Comparison of ENCODE assay signal across 8 cellular contexts in genomic region chr5:173283318-173284288, GRCh38. TPM values are rescaled to one million over a fixed set of nuclear protein-coding genes. Genes with fewer than 3 reads are reported as not detected.
DNase-seq lines count a peak whose midpoint lies in the region; ATAC-seq and TF ChIP-seq lines count a peak whose summit lies in the region.

No MANE protein-coding gene starts in this region.

- H3K9me3 ChIP-seq in SJCRH30 (replicated peaks) (no peaks in the 10 kb centered on the region), prostate gland (no peaks in the 10 kb centered on the region), aorta (ENCODE audit: control insufficient read depth, low read length) (no peaks in the 10 kb centered on the region)

- H3K4me3 ChIP-seq in SJCRH30: peak overlapping the region; percentile 56
- peak overlapping the region in 1 of 2 donors; percentile 13 for H3K4me3 ChIP-seq in prostate gland
- no peak overlapping the region for H3K4me3 ChIP-seq in aorta (ENCODE audit: low read length in 2 of 2)

- peak; percentile 89 for ATAC-seq in GM21576 (IDR thresholded peaks at IDR 0.05; ENCODE audit: unreplicated experiment)
- ATAC-seq in aorta (ENCODE audit: low FRiP score): peak; percentile 83

- peak; percentile 95 for DNase-seq in DMS53 (lab: John Stamatoyannopoulos, UW)
- DNase-seq in HuH-7 (ENCODE audit: low spot score): peak; percentile 65
- DNase-seq in SJCRH30: peak; percentile 80 to 85
- peak; percentile 64 for DNase-seq in activated naive CD4-positive, alpha-beta T cell treated with Interleukin-2 at 50 U/mL for 16 hours
- peak; percentile 86 for DNase-seq in glomerular visceral epithelial cell (ENCODE audit: extremely low spot score)
- peak; percentile 65 for DNase-seq in prostate gland (ENCODE audit: low spot score)
- peak; percentile 78 to 88 for DNase-seq in aorta

- no peak for TF ChIP-seq POLR2A in prostate gland (IDR thresholded peaks at IDR 0.05)

- H3K36me3 ChIP-seq in SJCRH30 (no peaks in the 10 kb centered on the region), prostate gland (no peaks in the 10 kb centered on the region), aorta (ENCODE audit: control insufficient read depth in 1 of 2, insufficient read depth in 2 of 2, low read length in 1 of 2) (no peaks in the 10 kb centered on the region)

- H3K27ac ChIP-seq in SJCRH30 (peak overlapping the region; percentile 27; the same call in 1 of the 2 replicates), prostate gland (no peak overlapping the region), aorta (ENCODE audit: low read depth in 1 of 2, low read length in 2 of 2) (no peak overlapping the region)

- H3K27me3 ChIP-seq in SJCRH30: no peaks in the 10 kb centered on the region
- H3K27me3 ChIP-seq in prostate gland (replicated peaks; ENCODE audit: insufficient read depth): no peaks in the 10 kb centered on the region
- H3K27me3 ChIP-seq in aorta (ENCODE audit: control insufficient read depth in 1 of 2, insufficient read depth in 2 of 2, low read length in 1 of 2): no peaks in the 10 kb centered on the region

- no peaks in the 10 kb centered on the region for H3K4me1 ChIP-seq in SJCRH30
- H3K4me1 ChIP-seq in prostate gland (replicated peaks): no peaks in the 10 kb centered on the region
- no peaks in the 10 kb centered on the region for H3K4me1 ChIP-seq in aorta (ENCODE audit: control insufficient read depth in 1 of 2, insufficient read depth in 2 of 2, low read length in 2 of 2)

- intact Hi-C loops in prostate gland (cut with DNase I): loop anchor here (5.0 to 10.0 kb wide), 2 partner anchors 306 to 569 kb away; no protein-coding TSS in a partner anchor
- intact Hi-C loops in aorta (cut with DNase I): loop anchor here (10.0 kb wide), 3 partner anchors 299 to 579 kb away; partner anchors contain the start of gene ATP6V0E1 (in 1 of the 2)

- WGBS in prostate gland: 2% methylated on average over 45 of the region's 45 CpGs
- 2 to 3% methylated on average over 45 of the region's 45 CpGs for WGBS in aorta, 2 donors

- peak; percentile 39 to 84 (median 70) for TF ChIP-seq CTCF in prostate gland (IDR thresholded peaks at IDR 0.05)

RNA-seq across cellular contexts. Expression of gene STC2, which starts 44.6 kb away (rescaled TPM):
- total RNA-seq in SJCRH30 (2014; rRNA removed; shearing (Covaris generic)): 114 TPM in 2 replicates
- 1 to 10 TPM in 1 of 2 donors, under 1 TPM in 1; 0.82 to 6.7 TPM for total RNA-seq in prostate gland
- total RNA-seq in aorta: 1 to 10 TPM; 4.9 to 7.9 TPM
- under 1 TPM; 0.03 to 0.75 TPM for polyA plus RNA-seq in aorta

RNA-seq across cellular contexts. Expression of gene NKX2-5, which starts 48.6 kb away (rescaled TPM):
- total RNA-seq in SJCRH30 (2014; rRNA removed; shearing (Covaris generic)): 25.6 and 26.7 TPM in 2 replicates
- total RNA-seq in prostate gland (not detected), aorta (not detected)
- 1 to 10 TPM in 1 of 2 donors, under 1 TPM in 1; 0.13 to 2.0 TPM for polyA plus RNA-seq in aorta

Comparison
In these comparisons a context has a peak if more than half of its experiments do, and no peak if none do; other contexts are left out.
1. RNA of gene STC2, which starts 44.6 kb away (total RNA-seq): 114 TPM in SJCRH30; 4.9 to 7.9 TPM in aorta and 0.82 to 6.7 TPM in prostate gland; every median in the first group is over 10 times any median in the second.
2. RNA of gene NKX2-5, which starts 48.6 kb away (total RNA-seq): 25.6 to 26.7 TPM in SJCRH30; not detected in aorta and not detected in prostate gland; every median in the first group is over 10 times any median in the second.
3. Peak in every context shown above with its lines, with median percentiles within 50 percentile points of each other: DNase-seq.